8 cellular contexts compared by ENCODE assay signal in the genomic region with DNA sequence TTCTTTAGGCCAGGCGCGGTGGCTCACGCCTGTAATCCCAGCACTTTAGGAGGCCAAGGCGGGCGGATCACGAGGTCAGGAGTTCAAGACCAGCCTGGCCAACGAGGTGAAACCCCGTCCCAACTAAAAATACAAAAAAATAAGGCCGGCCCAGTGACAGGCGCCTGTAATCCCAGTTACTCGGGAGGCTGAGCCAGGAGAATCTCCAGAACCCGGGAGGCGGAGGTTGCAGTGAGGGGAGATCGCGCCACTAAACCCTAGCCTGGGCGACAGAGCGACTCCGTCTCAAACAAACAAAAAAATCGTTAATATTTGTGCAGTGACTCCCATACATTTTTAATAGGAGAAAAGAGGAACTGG. TPM values are rescaled to one million over a fixed set of nuclear protein-coding genes. Genes with fewer than 3 reads are reported as not detected.
DNase-seq lines count a peak whose midpoint lies in the region; ATAC-seq and TF ChIP-seq lines count a peak whose summit lies in the region.
"Not testable (repeated sequence)": the region's sequence is repeated elsewhere in the genome, so short reads cannot be mapped to it uniquely, and the experiment has no call there.

No MANE protein-coding gene starts in this region.

- not testable (repeated sequence) for H3K27me3 ChIP-seq in effector memory CD4-positive, alpha-beta T cell (replicated peaks; ENCODE audit: control insufficient read depth, insufficient read depth, low read length, poor library complexity, severe bottlenecking); thymus (ENCODE audit: control insufficient read depth, insufficient read depth)

- H3K27ac ChIP-seq in OCI-LY7 (ENCODE audit: low read depth, low read length, poor library complexity, severe bottlenecking) (peak overlapping the region; percentile 78), thymus (ENCODE audit: low read depth) (peak overlapping the region; percentile 43)
- H3K27ac ChIP-seq in effector memory CD4-positive, alpha-beta T cell (ENCODE audit: insufficient read depth, low read length, poor library complexity, severe bottlenecking), result not testable (repeated sequence)

- not testable (repeated sequence) for TF ChIP-seq CTCF in OCI-LY7 (conservative IDR thresholded peaks at IDR 0.05; ENCODE audit: low read length); omental fat pad (IDR thresholded peaks at IDR 0.05)

- CTCF ChIA-PET in OCI-LY7 (lab: Charles Lee; ENCODE audit: unreplicated experiment), result not testable (repeated sequence)

- DNase-seq in ELR (ENCODE audit: low read depth) (peak; percentile 15), immature natural killer cell (peak in 1 of 3 donors; percentile 1)
- not testable (repeated sequence) for DNase-seq in OCI-LY7 (ENCODE audit: low spot score); activated T-helper 1 cell treated with anti-CD3 and anti-CD28 coated beads, Interleukin-12 subunit alpha, Interleukin-12 subunit beta, Interleukin-2, Interleukin-4 antibody, amounts not matched to agents 30 ng/mL and 10 ng/mL and 1 ng/mL, durations not matched to agents 14 hours and 24 hours and 36 hours (ENCODE audit: low spot score); effector memory CD4-positive, alpha-beta T cell; omental fat pad (ENCODE audit: low spot score)

- H3K36me3 ChIP-seq in OCI-LY7 (ENCODE audit: insufficient read depth, low read length) (peaks cover 44% of the 10 kb centered on the region), thymus (ENCODE audit: control insufficient read depth, insufficient read depth) (peaks cover 20% of the 10 kb centered on the region)
- not testable (repeated sequence) for H3K36me3 ChIP-seq in effector memory CD4-positive, alpha-beta T cell (ENCODE audit: control insufficient read depth, insufficient read depth, low read length)

- intact Hi-C loops in OCI-LY7 (cut with micrococcal nuclease; ENCODE audit: unreplicated experiment), result loop anchor here (2.0 kb wide), 1 partner anchor 70 kb away; the partner anchor contains the start of gene ZNF43
- intact Hi-C loops in activated T-helper 1 cell treated with anti-CD3 and anti-CD28 coated beads, Interleukin-12 subunit alpha, Interleukin-12 subunit beta, Interleukin-2, Interleukin-4 antibody, amounts not matched to agents 30 ng/mL and 10 ng/mL and 1 ng/mL, durations not matched to agents 14 hours and 24 hours and 36 hours (cut with micrococcal nuclease), result loop anchor here (1.0 to 10.0 kb wide), 9 partner anchors 70 to 1629 kb away; partner anchors contain the start of genes ZNF257, ZNF429, ZNF43 and ZNF431

- H3K79me2 ChIP-seq in OCI-LY7 (ENCODE audit: insufficient read depth, low read depth, low read length), result peaks cover 40% of the 10 kb centered on the region

- ATAC-seq in HG02642 (IDR thresholded peaks at IDR 0.05; ENCODE audit: poor library complexity, unreplicated experiment) (peak; percentile 5), omental fat pad (ENCODE audit: low FRiP score) (peak; percentile 22)

- not testable (repeated sequence) for H3K9me2 ChIP-seq in OCI-LY7 (ENCODE audit: insufficient read depth, low read length)

- peak overlapping the region; percentile 95 for H3K4me2 ChIP-seq in OCI-LY7 (ENCODE audit: low read length)

- peaks cover 46% of the 10 kb centered on the region for H3K9me3 ChIP-seq in OCI-LY7 (ENCODE audit: low read length)
- H3K9me3 ChIP-seq in effector memory CD4-positive, alpha-beta T cell (ENCODE audit: control insufficient read depth, low read length); thymus (ENCODE audit: control insufficient read depth): not testable (repeated sequence)

- H3K9me3 Mint-ChIP-seq in activated T-helper 1 cell treated with anti-CD3 and anti-CD28 coated beads, Interleukin-12 subunit alpha, Interleukin-12 subunit beta, Interleukin-2, Interleukin-4 antibody, amounts not matched to agents 30 ng/mL and 10 ng/mL and 1 ng/mL, durations not matched to agents 14 hours and 24 hours and 36 hours, result peaks cover 28% of the 10 kb centered on the region
- H3K9me3 Mint-ChIP-seq in immature natural killer cell, result not testable (repeated sequence)

- not testable (repeated sequence) for BruUV-seq in OCI-LY7 (replicated peaks; lab: Mats Ljungman, UMichigan)

- H3K4me3 ChIP-seq in OCI-LY7 (ENCODE audit: low read depth, low read length, poor library complexity, severe bottlenecking), result peak overlapping the region; percentile 90
- peak overlapping the region; percentile 97 for H3K4me3 ChIP-seq in effector memory CD4-positive, alpha-beta T cell (ENCODE audit: insufficient read depth, low read depth, low read length, poor library complexity, severe bottlenecking)
- H3K4me3 ChIP-seq in thymus (ENCODE audit: low read length), result peak overlapping the region; percentile 56

- H2AFZ ChIP-seq in OCI-LY7 (ENCODE audit: low read length), result peak overlapping the region; percentile 77

- not testable (repeated sequence) for H3K27me3 Mint-ChIP-seq in activated T-helper 1 cell treated with anti-CD3 and anti-CD28 coated beads, Interleukin-12 subunit alpha, Interleukin-12 subunit beta, Interleukin-2, Interleukin-4 antibody, amounts not matched to agents 30 ng/mL and 10 ng/mL and 1 ng/mL, durations not matched to agents 14 hours and 24 hours and 36 hours (ENCODE audit: insufficient read depth); immature natural killer cell (ENCODE audit: low read depth in 3 of 3)

- peak overlapping the region; percentile 94 for H3K4me3 Mint-ChIP-seq in activated T-helper 1 cell treated with anti-CD3 and anti-CD28 coated beads, Interleukin-12 subunit alpha, Interleukin-12 subunit beta, Interleukin-2, Interleukin-4 antibody, amounts not matched to agents 30 ng/mL and 10 ng/mL and 1 ng/mL, durations not matched to agents 14 hours and 24 hours and 36 hours
- peak overlapping the region; percentile 97 to 99 (median 98) for H3K4me3 Mint-ChIP-seq in immature natural killer cell

- 2% methylated on average over 19 of the region's 19 CpGs for WGBS in thymus

- H3K36me3 Mint-ChIP-seq in activated T-helper 1 cell treated with anti-CD3 and anti-CD28 coated beads, Interleukin-12 subunit alpha, Interleukin-12 subunit beta, Interleukin-2, Interleukin-4 antibody, amounts not matched to agents 30 ng/mL and 10 ng/mL and 1 ng/mL, durations not matched to agents 14 hours and 24 hours and 36 hours (ENCODE audit: low read depth), result peaks cover 38% of the 10 kb centered on the region
- peaks cover 14 to 19% (median 17%) of the 10 kb centered on the region in 3 donors for H3K36me3 Mint-ChIP-seq in immature natural killer cell

- POLR2A ChIA-PET in OCI-LY7 (lab: Charles Lee), result interaction anchor here (0.7 to 2.1 kb wide), 8 partner anchors 18 to 692 kb away, joined by 3 to 19 read pairs (median 4); partner anchors contain the start of gene ZNF43

- H3K4me1 Mint-ChIP-seq in activated T-helper 1 cell treated with anti-CD3 and anti-CD28 coated beads, Interleukin-12 subunit alpha, Interleukin-12 subunit beta, Interleukin-2, Interleukin-4 antibody, amounts not matched to agents 30 ng/mL and 10 ng/mL and 1 ng/mL, durations not matched to agents 14 hours and 24 hours and 36 hours (ENCODE audit: low read depth), result peaks cover 40% of the 10 kb centered on the region
- peaks cover 41 to 51% of the 10 kb centered on the region in 2 donors for H3K4me1 Mint-ChIP-seq in immature natural killer cell

- peak overlapping the region; percentile 85 for H3K27ac Mint-ChIP-seq in activated T-helper 1 cell treated with anti-CD3 and anti-CD28 coated beads, Interleukin-12 subunit alpha, Interleukin-12 subunit beta, Interleukin-2, Interleukin-4 antibody, amounts not matched to agents 30 ng/mL and 10 ng/mL and 1 ng/mL, durations not matched to agents 14 hours and 24 hours and 36 hours
- peak overlapping the region; percentile 91 to 98 (median 94) for H3K27ac Mint-ChIP-seq in immature natural killer cell

- H3K4me1 ChIP-seq in OCI-LY7 (ENCODE audit: insufficient read depth, low read length, poor library complexity, severe bottlenecking), result peaks cover 15% of the 10 kb centered on the region
- H3K4me1 ChIP-seq in effector memory CD4-positive, alpha-beta T cell (ENCODE audit: control insufficient read depth, insufficient read depth, low read length, poor library complexity, severe bottlenecking); thymus (ENCODE audit: control insufficient read depth, insufficient read depth, low read length): not testable (repeated sequence)

- H4K20me1 ChIP-seq in OCI-LY7 (ENCODE audit: insufficient read depth, low read length), result not testable (repeated sequence)

RNA-seq across cellular contexts. Expression of gene ZNF100, which starts 0.7 kb away (rescaled TPM):
- total RNA-seq in OCI-LY7 (2014; rRNA removed; shearing (Covaris generic)), result 19.1 and 25.0 TPM in 2 replicates
- 38.5 and 39.4 TPM in 2 replicates for total RNA-seq in OCI-LY7 (2022)
- 20.6 and 21.8 TPM in 2 replicates for total RNA-seq in activated T-helper 1 cell treated with anti-CD3 and anti-CD28 coated beads, Interleukin-12 subunit alpha, Interleukin-12 subunit beta, Interleukin-2, Interleukin-4 antibody, amounts not matched to agents 30 ng/mL and 10 ng/mL and 1 ng/mL, durations not matched to agents 14 hours and 24 hours and 36 hours
- 1 to 10 TPM; 6.8 to 7.8 (median 7.5) TPM for polyA plus RNA-seq in immature natural killer cell
- 10 to 100 TPM in 1 of 4 donors, 1 to 10 TPM in 3; 5.0 to 10.6 (median 5.8) TPM for total RNA-seq in omental fat pad
- polyA plus RNA-seq in thymus, result 5.3 TPM
